17 cellular contexts compared by ENCODE assay signal in genomic region chr13:46475586-46475991, GRCh38.
DNase-seq lines count a peak whose midpoint lies in the region; ATAC-seq, FAIRE-seq and TF ChIP-seq lines count a peak whose summit lies in the region.
"Had no signal": no experiment of that assay in that cellular context is flagged by ENCODE, and none has a peak within 500 bp of the region (broad histone marks: within the 10 kb centered on the region; RNA-seq: fewer than 3 reads in every experiment).

No MANE protein-coding gene starts in this region.

- H3K36me3 ChIP-seq in pancreas = no peaks in the 10 kb centered on the region
- H3K36me3 ChIP-seq: BLaER1 treated with 17β-estradiol and CSF1 and Interleukin-3, amounts not matched to agents 10 nM and 100 nM; stomach had no signal

- no peak overlapping the region for H3K4me3 ChIP-seq in fibroblast of mammary gland (ENCODE audit: control insufficient read depth, low read depth, low read length)
- H3K4me3 ChIP-seq in pancreas = no peak overlapping the region
- H3K4me3 ChIP-seq: BLaER1 treated with 17β-estradiol and CSF1 and Interleukin-3, amounts not matched to agents 10 nM and 100 nM; dorsolateral prefrontal cortex; GM12878; smooth muscle cell; stomach had no signal

- no peaks in the 10 kb centered on the region for H3K27me3 ChIP-seq in pancreas
- H3K27me3 ChIP-seq: BLaER1 treated with 17β-estradiol and CSF1 and Interleukin-3, amounts not matched to agents 10 nM and 100 nM; dorsolateral prefrontal cortex; stomach had no signal

- TF ChIP-seq CTCF in fibroblast of mammary gland (conservative IDR thresholded peaks at IDR 0.05; ENCODE audit: control insufficient read depth, insufficient read depth, low read depth, low read length) (no peak), pancreas (IDR thresholded peaks at IDR 0.05) (no peak)

- H3K4me1 ChIP-seq in pancreas = no peaks in the 10 kb centered on the region
- H3K4me1 ChIP-seq: BLaER1 treated with 17β-estradiol and CSF1 and Interleukin-3, amounts not matched to agents 10 nM and 100 nM; stomach had no signal

- no peak for FAIRE-seq in pancreas (lab: Jason Lieb, UNC)
- FAIRE-seq: GM12878 had no signal

- intact Hi-C loops in pancreas (cut with DNase I) = no loop called here

- no peak overlapping the region for H3K27ac ChIP-seq in pancreas
- H3K27ac ChIP-seq: BLaER1 treated with 17β-estradiol and CSF1 and Interleukin-3, amounts not matched to agents 10 nM and 100 nM; stomach had no signal

- ATAC-seq in pancreas = peak in 3 of 4 donors; percentile 42 to 61 (median 49)
- no peak for ATAC-seq in GM19463 (IDR thresholded peaks at IDR 0.05; ENCODE audit: unreplicated experiment)
- no peak for ATAC-seq in HG02840 (IDR thresholded peaks at IDR 0.05; ENCODE audit: low FRiP score, unreplicated experiment)
- ATAC-seq: GM12878 had no signal

- no peaks in the 10 kb centered on the region for H3K9me3 ChIP-seq in pancreas
- H3K9me3 ChIP-seq: stomach had no signal

- 75 to 84% methylated on average over 6 of the region's 6 CpGs for WGBS in pancreas, 2 donors

- DNase-seq in ELR (ENCODE audit: low read depth) (peak; percentile 49), RPMI8226 (peak; percentile 38), fibroblast of mammary gland (ENCODE audit: low read depth) (peak; percentile 89), pancreas (no peak), cortex of kidney (lab: John Stamatoyannopoulos, UW) (no peak), HK-2 (ENCODE audit: unreplicated experiment) (no peak)
- DNase-seq: activated CD8-positive, alpha-beta memory T cell treated with anti-CD3 and anti-CD28 coated beads for 24 hours; dorsolateral prefrontal cortex; mesendoderm; NCI-H1417 treated with DMSO at 0.1 percent for 48 hours; NCI-H446 treated with DMSO at 0.1 percent for 48 hours; stomach had no signal

Comparison
In these comparisons a context has a peak if more than half of its experiments do, and no peak if none do; other contexts are left out.
1. DNase-seq: peak in ELR (single experiment), RPMI8226 (single experiment) and fibroblast of mammary gland (single experiment); none in pancreas (0 of 6), cortex of kidney (single experiment) and HK-2 (single experiment).
2. ATAC-seq: peak in pancreas (3 of 4); none in GM19463 (single experiment) and HG02840 (single experiment).